ENCODE assay signal across 8 cellular contexts in the genomic region with DNA sequence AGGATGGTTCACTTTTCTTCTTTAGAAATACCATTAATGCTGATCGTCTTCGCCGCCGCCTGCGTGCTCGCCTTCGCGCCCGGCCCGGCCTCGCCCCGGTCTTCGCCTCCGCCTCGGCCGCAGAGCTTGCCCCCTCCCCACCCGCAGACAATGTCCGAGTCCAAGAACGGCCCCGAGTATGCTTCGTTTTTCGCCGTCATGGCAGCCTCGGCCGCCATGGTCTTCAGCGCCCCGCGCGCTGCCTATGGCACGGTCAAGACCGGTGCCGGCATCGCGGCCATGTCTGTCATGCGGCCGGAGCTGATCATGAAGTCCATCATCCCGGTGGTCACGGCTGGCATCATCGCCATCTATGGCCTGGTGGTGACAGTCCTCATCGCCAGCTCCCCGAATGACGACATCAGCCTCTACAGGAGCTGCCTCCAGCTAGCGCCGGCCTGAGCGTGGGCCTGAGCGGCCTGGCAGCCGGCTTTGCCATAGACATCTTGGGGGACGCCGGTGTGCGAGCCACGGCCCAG. TPM values are rescaled to one million over a fixed set of nuclear protein-coding genes. Genes with fewer than 3 reads are reported as not detected.
DNase-seq lines count a peak whose midpoint lies in the region; ATAC-seq, FAIRE-seq and TF ChIP-seq lines count a peak whose summit lies in the region.

No MANE protein-coding gene starts in this region.

- no peaks in the 10 kb centered on the region for H3K27me3 Mint-ChIP-seq in chondrocyte (ENCODE audit: low read depth)

- H3K36me3 ChIP-seq in WERI-Rb-1 (peaks cover 3% of the 10 kb centered on the region; the same call in 1 of the 2 replicates), esophagus muscularis mucosa (peaks cover 0 to 4% (median 2%) of the 10 kb centered on the region in 4 donors), pancreas (no peaks in the 10 kb centered on the region)

- 40% methylated on average over 10 of the region's 51 CpGs for WGBS in esophagus muscularis mucosa
- WGBS in pancreas, 2 donors, result 22 to 25% methylated on average over 50 to 51 of the region's 51 CpGs

- FAIRE-seq in pancreas (lab: Jason Lieb, UNC), result no peak

- TF ChIP-seq EP300 in esophagus muscularis mucosa (IDR thresholded peaks at IDR 0.05), result no peak

- no peaks in the 10 kb centered on the region for H3K9me3 Mint-ChIP-seq in chondrocyte (ENCODE audit: low read depth)

- peak; percentile 78 for DNase-seq in WERI-Rb-1
- DNase-seq in esophagus muscularis mucosa (ENCODE audit: extremely low spot score), result no peak
- DNase-seq in pancreas, result peak in 5 of 6 donors; percentile 13 to 68 (median 42)
- no peak for DNase-seq in chondrocyte (ENCODE audit: low spot score)
- DNase-seq in NCI-H128 (lab: John Stamatoyannopoulos, UW; ENCODE audit: unreplicated experiment), result no peak

- H3K4me1 Mint-ChIP-seq in chondrocyte (ENCODE audit: low read depth), result peaks cover 7% of the 10 kb centered on the region

- H3K4me1 ChIP-seq in esophagus muscularis mucosa (peaks cover 10 to 30% (median 23%) of the 10 kb centered on the region in 4 donors), pancreas (no peaks in the 10 kb centered on the region)

- ATAC-seq in GM18909 (IDR thresholded peaks at IDR 0.05; ENCODE audit: poor library complexity, unreplicated experiment) (peak; percentile 16), pancreas (peak; percentile 41 to 61 (median 52)), GM18511 (IDR thresholded peaks at IDR 0.05; ENCODE audit: unreplicated experiment) (no peak), HG03095 (IDR thresholded peaks at IDR 0.05; ENCODE audit: unreplicated experiment) (no peak)

- no peak overlapping the region for H3K27ac Mint-ChIP-seq in chondrocyte (ENCODE audit: unreplicated experiment)

- H3K9me3 ChIP-seq in WERI-Rb-1 (ENCODE audit: severe bottlenecking) (peaks cover 6% of the 10 kb centered on the region), esophagus muscularis mucosa (no peaks in the 10 kb centered on the region), pancreas (no peaks in the 10 kb centered on the region)

- H3K27ac ChIP-seq in WERI-Rb-1 (peak overlapping the region; percentile 76), esophagus muscularis mucosa (replicated peaks in 1 of 4) (peak overlapping the region; percentile 77 to 89 (median 80)), pancreas (peak overlapping the region in 3 of 4 donors; percentile 3 to 48 (median 26))

- TF ChIP-seq POLR2A in esophagus muscularis mucosa (IDR thresholded peaks at IDR 0.05; ENCODE audit: low read depth), result no peak

- TF ChIP-seq CTCF in WERI-Rb-1 (IDR thresholded peaks at IDR 0.05; ENCODE audit: low read depth, low read length) (no peak), esophagus muscularis mucosa (IDR thresholded peaks at IDR 0.05) (no peak), pancreas (IDR thresholded peaks at IDR 0.05) (no peak), chondrocyte (IDR thresholded peaks at IDR 0.05) (no peak)

- H3K27me3 ChIP-seq in WERI-Rb-1 (ENCODE audit: insufficient read depth, low read depth, severe bottlenecking) (no peaks in the 10 kb centered on the region), esophagus muscularis mucosa (no peaks in the 10 kb centered on the region), pancreas (no peaks in the 10 kb centered on the region)

- H3K36me3 Mint-ChIP-seq in chondrocyte (ENCODE audit: low read depth), result no peaks in the 10 kb centered on the region

- intact Hi-C loops in esophagus muscularis mucosa (cut with DNase I) (loop anchor here (2.0 to 5.0 kb wide), 3 partner anchors 35 to 150 kb away; no protein-coding TSS in a partner anchor), pancreas (cut with DNase I) (no loop called here)

- H3K4me3 ChIP-seq in WERI-Rb-1 (ENCODE audit: low read depth, low read length) (peak overlapping the region; percentile 60), esophagus muscularis mucosa (peak overlapping the region; percentile 56 to 63 (median 60)), pancreas (peak overlapping the region; percentile 14 to 41 (median 24))

- no peak overlapping the region for H3K4me3 Mint-ChIP-seq in chondrocyte (ENCODE audit: unreplicated experiment)

RNA-seq across cellular contexts. Expression of a gene that starts 4.7 kb away (rescaled TPM):
- 1 to 10 TPM in 2 of 4 donors, under 1 TPM in 2; 0.42 to 2.0 (median 0.90) TPM for total RNA-seq in esophagus muscularis mucosa
- 1 to 10 TPM in 5 of 6 donors, under 1 TPM in 1; 0.83 to 2.2 (median 1.7) TPM for total RNA-seq in pancreas
- polyA plus RNA-seq in pancreas, result under 1 TPM; 0.34 to 0.75 TPM
- not detected in 3 replicates for total RNA-seq in chondrocyte

RNA-seq across cellular contexts. Expression of a gene that starts 18.8 kb away (rescaled TPM):
- total RNA-seq in esophagus muscularis mucosa (10 to 100 TPM; 33.2 to 41.9 (median 38.5) TPM), pancreas (10 to 100 TPM in 1 of 6 donors, 1 to 10 TPM in 5; 5.1 to 11.2 (median 8.8) TPM), chondrocyte (17.5 to 19.3 TPM (median 18.4 TPM) in 3 replicates)
- polyA plus RNA-seq in pancreas, result 10 to 100 TPM; 16.0 to 35.4 TPM

RNA-seq across cellular contexts. Expression of a gene that starts 54.7 kb away (rescaled TPM):
- total RNA-seq in esophagus muscularis mucosa (10 to 100 TPM; 18.2 to 27.9 (median 23.4) TPM), pancreas (10 to 100 TPM in 1 of 6 donors, 1 to 10 TPM in 5; 6.3 to 10.5 (median 7.4) TPM), chondrocyte (9.2 to 10.8 TPM (median 9.7 TPM) in 3 replicates)
- polyA plus RNA-seq in pancreas, result 1 to 10 TPM; 2.9 to 5.3 TPM

Comparison
In these comparisons a context has a peak if more than half of its experiments do, and no peak if none do; other contexts are left out.
1. ATAC-seq: peak in GM18909 (single experiment) and pancreas (4 of 4); none in GM18511 (single experiment) and HG03095 (single experiment).
2. DNase-seq: peak in WERI-Rb-1 (single experiment) and pancreas (5 of 6); none in esophagus muscularis mucosa (single experiment), chondrocyte (single experiment) and NCI-H128 (single experiment).
3. H3K27ac ChIP-seq: peak in every context shown above with its lines; median percentile 80 in esophagus muscularis mucosa; 76 in WERI-Rb-1; 26 in pancreas.
4. Peak in every context shown above with its lines, with median percentiles within 50 percentile points of each other: H3K4me3 ChIP-seq.